15 cellular contexts compared by ENCODE assay signal in genomic region chr2:120543899-120544298, GRCh38.
"Had no signal": no experiment of that assay in that cellular context is flagged by ENCODE, and none has a peak within 500 bp of the region (broad histone marks: within the 10 kb centered on the region; RNA-seq: fewer than 3 reads in every experiment).

No MANE protein-coding gene starts in this region.

- H3K4me2 ChIP-seq: SK-N-SH, smooth muscle cell had no signal

- H3K9ac ChIP-seq: SK-N-SH had no signal

- H3K36me3 ChIP-seq: cardiac muscle cell, pancreas, upper lobe of right lung had no signal

- ATAC-seq: activated naive CD8-positive, alpha-beta T cell treated with anti-CD3 and anti-CD28 coated beads, Interleukin-2, amount 50 U/mL, for 24 hours; left colon; pancreas; stimulated activated effector memory CD8-positive, alpha-beta T cell treated with anti-CD3 and anti-CD28 coated beads, Interleukin-12 subunit alpha, Interleukin-12 subunit beta, amount 100 ng/mL, for 72 hours; upper lobe of right lung had no signal

- H3K27ac ChIP-seq: cardiac muscle cell, epithelial cell of prostate, upper lobe of right lung had no signal

- H3K4me3 ChIP-seq: cardiac muscle cell, pancreas, smooth muscle cell, upper lobe of right lung had no signal

- H3K9me3 ChIP-seq: pancreas, SK-N-SH, upper lobe of right lung had no signal

- H3K27me3 ChIP-seq: pancreas, upper lobe of right lung had no signal

- DNase-seq: activated B cell treated with CpG ODN at 0.5 μM for 24 hours; activated CD4-positive, alpha-beta T cell treated with anti-CD3 and anti-CD28 coated beads, Interleukin-2, amount 10 ng/mL, durations not matched to agents 24 days and 14 days; activated naive CD4-positive, alpha-beta T cell treated with Interleukin-2 at 50 U/mL for 16 hours; activated naive CD8-positive, alpha-beta T cell treated with anti-CD3 and anti-CD28 coated beads, Interleukin-2, amount 50 U/mL, for 24 hours; effector CD4-positive, alpha-beta T cell; glutamatergic neuron; left colon; nephron progenitor cell; pancreas; SK-N-SH; upper lobe of right lung had no signal
